1 cellular context compared by ENCODE assay signal in the genomic region with DNA sequence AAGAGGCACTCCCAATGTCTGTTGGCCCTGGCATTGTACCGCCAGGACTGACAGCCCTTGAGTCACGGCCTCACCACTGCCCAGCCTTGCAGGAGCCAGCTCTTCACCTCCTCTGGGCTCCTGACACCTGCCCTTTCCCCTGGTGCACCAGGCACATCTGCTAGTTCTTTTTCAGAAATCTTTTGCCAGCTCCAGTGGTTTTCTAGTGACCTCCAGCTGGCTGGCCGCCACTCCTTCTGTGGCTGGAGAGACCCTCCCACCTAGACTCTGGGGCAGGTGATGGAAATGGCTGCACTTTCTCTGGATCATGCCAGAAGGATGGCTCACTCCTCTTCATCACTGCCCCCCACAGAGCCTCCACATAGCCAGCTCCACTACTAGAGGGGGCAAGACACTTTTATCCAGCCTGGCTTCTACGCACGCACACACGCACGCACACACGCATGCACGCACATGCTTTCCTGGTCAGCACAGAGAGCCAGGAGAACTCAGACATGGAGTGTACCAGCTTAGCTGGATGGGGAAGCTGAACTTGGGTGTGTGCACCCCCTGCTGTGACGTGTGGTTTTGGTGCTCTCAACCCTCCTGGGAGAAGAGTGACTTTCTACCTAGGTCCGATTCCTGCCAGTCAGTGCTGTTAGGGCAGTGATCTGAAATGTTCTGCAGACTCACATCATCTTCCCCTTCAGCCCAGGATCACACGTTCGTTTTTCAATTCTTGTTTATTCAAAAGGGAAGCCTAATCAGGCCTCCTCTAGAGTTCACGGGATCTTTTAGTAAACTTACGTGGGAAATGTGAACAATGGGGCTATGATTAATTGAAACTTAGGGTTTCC.
TF ChIP-seq lines count a peak whose summit lies in the region.

No MANE protein-coding gene starts in this region.

TF ChIP-seq in H1, 55 proteins besides CTCF, POLR2A, EP300 and RAD21:
- TF ChIP-seq EZH2 (IDR thresholded peaks at IDR 0.05; ENCODE audit: low read depth, low read length, severe bottlenecking), result no peak
- TF ChIP-seq, protein P1, sequence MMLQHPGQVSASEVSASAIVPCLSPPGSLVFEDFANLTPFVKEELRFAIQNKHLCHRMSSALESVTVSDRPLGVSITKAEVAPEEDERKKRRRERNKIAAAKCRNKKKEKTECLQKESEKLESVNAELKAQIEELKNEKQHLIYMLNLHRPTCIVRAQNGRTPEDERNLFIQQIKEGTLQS (IDR thresholded peaks at IDR 0.05; ENCODE audit: insufficient read depth, low read depth, low read length), result no peak
- no peak for TF ChIP-seq JUN (IDR thresholded peaks at IDR 0.05; ENCODE audit: low read depth, low read length)
- no peak for TF ChIP-seq MAFK (IDR thresholded peaks at IDR 0.05; ENCODE audit: low read depth, low read length)
- no peak for TF ChIP-seq SAP30 (IDR thresholded peaks at IDR 0.05; ENCODE audit: insufficient read depth, insufficient replicate concordance, low read length)
- TF ChIP-seq ASH2L (IDR thresholded peaks at IDR 0.05; ENCODE audit: low read length), result no peak
- TF ChIP-seq, protein P2, sequence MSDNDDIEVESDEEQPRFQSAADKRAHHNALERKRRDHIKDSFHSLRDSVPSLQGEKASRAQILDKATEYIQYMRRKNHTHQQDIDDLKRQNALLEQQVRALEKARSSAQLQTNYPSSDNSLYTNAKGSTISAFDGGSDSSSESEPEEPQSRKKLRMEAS (IDR thresholded peaks at IDR 0.05), result no peak
- no peak for TF ChIP-seq CBX5 (IDR thresholded peaks at IDR 0.05; ENCODE audit: low read depth, low read length)
- TF ChIP-seq CBX8 (IDR thresholded peaks at IDR 0.05; ENCODE audit: borderline replicate concordance, low read depth, low read length), result no peak
- TF ChIP-seq, protein P3, sequence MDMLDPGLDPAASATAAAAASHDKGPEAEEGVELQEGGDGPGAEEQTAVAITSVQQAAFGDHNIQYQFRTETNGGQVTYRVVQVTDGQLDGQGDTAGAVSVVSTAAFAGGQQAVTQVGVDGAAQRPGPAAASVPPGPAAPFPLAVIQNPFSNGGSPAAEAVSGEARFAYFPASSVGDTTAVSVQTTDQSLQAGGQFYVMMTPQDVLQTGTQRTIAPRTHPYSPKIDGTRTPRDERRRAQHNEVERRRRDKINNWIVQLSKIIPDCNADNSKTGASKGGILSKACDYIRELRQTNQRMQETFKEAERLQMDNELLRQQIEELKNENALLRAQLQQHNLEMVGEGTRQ (IDR thresholded peaks at IDR 0.05; ENCODE audit: low read length), result no peak
- no peak for TF ChIP-seq CHD1 (IDR thresholded peaks at IDR 0.05; ENCODE audit: low read depth, low read length)
- no peak for TF ChIP-seq TAF7 (optimal IDR thresholded peaks at IDR 0.05; ENCODE audit: borderline replicate concordance, low read depth, low read length)
- no peak for TF ChIP-seq HDAC2 (IDR thresholded peaks at IDR 0.05; ENCODE audit: borderline replicate concordance in 1 of 2, low read depth in 2 of 2, low read length in 2 of 2)
- TF ChIP-seq TAF1 (IDR thresholded peaks at IDR 0.05; ENCODE audit: low read depth, low read length), result no peak
- no peak for TF ChIP-seq GABPA (IDR thresholded peaks at IDR 0.05; ENCODE audit: borderline replicate concordance, insufficient read depth, low read length)
- TF ChIP-seq BACH1 (IDR thresholded peaks at IDR 0.05; ENCODE audit: low read length), result no peak
- TF ChIP-seq SP2 (IDR thresholded peaks at IDR 0.05; ENCODE audit: low read length), result no peak
